ENCODE assay signal across 23 cellular contexts in the genomic region with DNA sequence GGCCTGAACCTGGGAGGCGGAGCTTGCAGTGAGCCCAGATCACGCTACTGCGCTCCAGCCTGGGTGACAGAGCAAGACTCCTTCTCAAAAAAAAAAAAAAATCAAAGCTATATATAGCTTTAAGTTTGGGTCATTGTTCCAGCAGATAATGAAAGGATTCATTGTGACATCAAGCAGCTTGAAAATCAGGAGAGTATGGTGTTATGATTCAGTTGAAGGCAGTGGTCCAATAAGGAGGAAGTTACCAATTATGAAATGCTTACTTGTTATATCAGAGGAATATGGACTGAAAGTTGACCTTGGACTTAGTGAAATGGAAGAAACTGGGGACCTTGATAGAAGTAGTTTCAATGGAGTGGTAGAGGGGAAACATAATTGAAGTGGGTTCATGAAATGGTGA.
"Had no signal": no experiment of that assay in that cellular context is flagged by ENCODE, and none has a peak within 500 bp of the region (broad histone marks: within the 10 kb centered on the region; RNA-seq: fewer than 3 reads in every experiment).

No MANE protein-coding gene starts in this region.

- H3K4me1 Mint-ChIP-seq: IgD-negative memory B cell had no signal

- H3K27me3 ChIP-seq: Peyer's patch, SJCRH30 had no signal

- H3K9me3 ChIP-seq: Peyer's patch, SJCRH30 had no signal

- H3K9ac ChIP-seq: KMS-11 had no signal

- DNase-seq: Kasumi-1, MM.1S, NCI-H1092 treated with DMSO at 0.1 percent for 48 hours, NCI-H1436, NCI-H187, NCI-H2029, NCI-H2081 treated with DMSO at 0.1 percent for 48 hours, NCI-H2171, NCI-H226, NCI-H446, NCI-H510A, NCI-H524 treated with DMSO at 0.1 percent for 48 hours, NCI-H69, NCI-H774, PC-9, Peyer's patch, SHP77 treated with DMSO at 0.1 percent for 48 hours, SJCRH30 had no signal

- H3K4me2 ChIP-seq: KMS-11, PC-9 had no signal

- H3K27ac ChIP-seq: KMS-11, PC-9, Peyer's patch, SJCRH30, SK-N-MC had no signal

- H3K27me3 Mint-ChIP-seq: IgD-negative memory B cell had no signal

- H3K4me3 ChIP-seq: K562, PC-9, Peyer's patch, SJCRH30, SK-N-MC had no signal

- H3K36me3 Mint-ChIP-seq: IgD-negative memory B cell had no signal

- H3K36me3 ChIP-seq: Peyer's patch, SJCRH30 had no signal

- ATAC-seq: K562, Right ventricle myocardium inferior had no signal

- H2AFZ ChIP-seq: PC-9 had no signal

- H3K4me3 Mint-ChIP-seq: IgD-negative memory B cell had no signal

- H3K27ac Mint-ChIP-seq: IgD-negative memory B cell had no signal

- H3K4me1 ChIP-seq: Peyer's patch, SJCRH30 had no signal
